In genomic region chr6:119865466-119866350, GRCh38 we compare ENCODE assay signal across 20 cellular contexts.
DNase-seq lines count a peak whose midpoint lies in the region; ATAC-seq and TF ChIP-seq lines count a peak whose summit lies in the region.
"Had no signal": no experiment of that assay in that cellular context is flagged by ENCODE, and none has a peak within 500 bp of the region (broad histone marks: within the 10 kb centered on the region; RNA-seq: fewer than 3 reads in every experiment).

No MANE protein-coding gene starts in this region.

- intact Hi-C loops in sciatic nerve (cut with DNase I) = no loop called here
- intact Hi-C loops in A673 (cut with micrococcal nuclease; ENCODE audit: unreplicated experiment) = no loop called here

- H3K9me3 ChIP-seq in SK-N-MC (ENCODE audit: low read depth, low read length) (no peaks in the 10 kb centered on the region; the same call in 1 of the 2 replicates), A673 (ENCODE audit: low read depth, low read length, poor library complexity, severe bottlenecking) (no peaks in the 10 kb centered on the region)

- DNase-seq in COLO829 (ENCODE audit: low spot score) (peak; percentile 2), ELR (ENCODE audit: low read depth) (peak; percentile 29), SK-N-MC (ENCODE audit: low read depth, low spot score) (peak; percentile 12), islet precursor cell (peak; percentile 62), sciatic nerve (ENCODE audit: low spot score) (no peak), omental fat pad (ENCODE audit: low spot score) (no peak), A673 (ENCODE audit: low spot score) (no peak)
- DNase-seq: CD4-positive, alpha-beta memory T cell; DND-41; GOT3; NCI-H1105 treated with DMSO at 0.1 percent for 48 hours; NCI-H1694 treated with DMSO at 0.1 percent for 48 hours; NCI-H2107; NCI-H446; NCI-H69; NK-92 treated with Interleukin-12 subunit alpha and Interleukin-12 subunit beta, amount 100 ng/mL, for 24 hours; OCI-M1; T-cell had no signal

- BruUV-seq in A673 (replicated peaks; lab: Mats Ljungman, UMichigan) = no TSS peak

- TF ChIP-seq CTCF in omental fat pad (IDR thresholded peaks at IDR 0.05) (no peak), A673 (conservative IDR thresholded peaks at IDR 0.05; ENCODE audit: low read depth, low read length) (no peak)

- H3K27me3 ChIP-seq in A673 (replicated peaks; ENCODE audit: insufficient read depth, low read depth, low read length, poor library complexity) = no peaks in the 10 kb centered on the region

- H3K27ac ChIP-seq in SK-N-MC (no peak overlapping the region), A673 (ENCODE audit: low read depth, low read length, poor library complexity, severe bottlenecking) (no peak overlapping the region)
- H3K27ac ChIP-seq: KMS-11 had no signal

- H3K4me1 ChIP-seq in A673 (ENCODE audit: insufficient read depth, low read length, poor library complexity, severe bottlenecking) = no peaks in the 10 kb centered on the region

- H3K9ac ChIP-seq in SK-N-MC (ENCODE audit: insufficient read length) = no peak overlapping the region
- H3K9ac ChIP-seq: KMS-11 had no signal

- H3K36me3 ChIP-seq in SK-N-MC (ENCODE audit: insufficient read depth, low read length) = no peaks in the 10 kb centered on the region
- H3K36me3 ChIP-seq in A673 (ENCODE audit: insufficient read depth, low read length, poor library complexity, severe bottlenecking) = no peaks in the 10 kb centered on the region

- ATAC-seq in sciatic nerve (no peak), omental fat pad (ENCODE audit: low FRiP score) (no peak), HG03460 (IDR thresholded peaks at IDR 0.05; ENCODE audit: unreplicated experiment) (no peak)
- ATAC-seq: T-cell had no signal

- POLR2A ChIA-PET in A673 (lab: Charles Lee; ENCODE audit: low non-redundant PET) = no interaction called here

- CTCF ChIA-PET in A673 (lab: Charles Lee) = no interaction called here

- H3K4me3 ChIP-seq in SK-N-MC = no peak overlapping the region; the same call in 1 of the 2 replicates
- no peak overlapping the region for H3K4me3 ChIP-seq in A673 (ENCODE audit: low read depth, low read length, poor library complexity, severe bottlenecking)

Comparison
In these comparisons a context has a peak if more than half of its experiments do, and no peak if none do; other contexts are left out.
1. DNase-seq: peak in COLO829 (single experiment), ELR (single experiment), SK-N-MC (single experiment) and islet precursor cell (single experiment); none in sciatic nerve (single experiment), omental fat pad (single experiment) and A673 (single experiment).